ENCODE assay signal across 17 cellular contexts in the genomic region with DNA sequence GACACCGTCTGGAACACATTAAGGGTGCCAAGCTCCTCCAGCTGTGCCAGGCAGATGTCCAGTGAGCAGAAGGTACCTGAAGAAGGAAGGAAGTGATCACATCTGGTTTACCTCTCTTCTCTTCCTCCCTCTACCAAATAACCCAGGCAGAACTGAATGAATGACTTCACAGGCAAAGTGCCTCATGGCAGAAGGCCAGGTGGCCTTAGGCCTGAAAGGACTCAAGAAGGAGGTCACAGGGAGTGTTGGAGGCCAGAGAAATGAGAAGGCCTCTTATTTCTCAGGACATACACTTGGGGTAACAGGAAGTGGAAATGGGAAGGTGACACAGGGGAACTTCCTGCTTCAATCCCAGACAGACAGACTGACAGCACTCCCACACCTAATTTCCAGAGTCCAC. TPM values are rescaled to one million over a fixed set of nuclear protein-coding genes. Genes with fewer than 3 reads are reported as not detected.
A peak's percentile ranks its signal among the peaks of the same experiment; 100 is the strongest.
DNase-seq lines count a peak whose midpoint lies in the region; ATAC-seq and TF ChIP-seq lines count a peak whose summit lies in the region.
"Had no signal": no experiment of that assay in that cellular context is flagged by ENCODE, and none has a peak within 500 bp of the region (broad histone marks: within the 10 kb centered on the region; RNA-seq: fewer than 3 reads in every experiment).

No MANE protein-coding gene starts in this region.

- H3K9me3 ChIP-seq in right atrium auricular region, result no peaks in the 10 kb centered on the region
- H3K9me3 ChIP-seq in upper lobe of right lung, result no peaks in the 10 kb centered on the region
- H3K9me3 ChIP-seq: vagina had no signal

- DNase-seq in Right ventricle myocardium inferior (ENCODE audit: missing footprints), result peak; percentile 67
- DNase-seq in right atrium auricular region (ENCODE audit: low spot score), result no peak
- DNase-seq in M059J (ENCODE audit: low read depth), result peak; percentile 15
- peak; percentile 13 for DNase-seq in fibroblast of pulmonary artery (ENCODE audit: low read depth)
- DNase-seq in upper lobe of right lung, result no peak
- DNase-seq in NCI-H146 treated with DMSO at 0.1 percent for 48 hours (lab: John Stamatoyannopoulos, UW; ENCODE audit: unreplicated experiment), result no peak
- DNase-seq: activated T-cell treated with anti-CD3 and anti-CD28 coated beads, Interleukin-2, amount 50 U/mL, for 4 hours; C1 segment of cervical spinal cord; glutamatergic neuron; HCEC 1CT; NCI-H1092 treated with DMSO at 0.1 percent for 48 hours; NCI-H1930; NCI-H345; NCI-H774 had no signal

- H3K4me3 ChIP-seq in right atrium auricular region (no peak overlapping the region), fibroblast of pulmonary artery (replicated peaks; ENCODE audit: low read depth, low read length) (no peak overlapping the region), upper lobe of right lung (no peak overlapping the region)
- H3K4me3 ChIP-seq: vagina had no signal

- H3K27me3 ChIP-seq in right atrium auricular region (no peaks in the 10 kb centered on the region), upper lobe of right lung (no peaks in the 10 kb centered on the region)
- H3K27me3 ChIP-seq: vagina had no signal

- H3K36me3 ChIP-seq in right atrium auricular region (peaks cover 65% of the 10 kb centered on the region), upper lobe of right lung (peaks cover 84% of the 10 kb centered on the region)

- ATAC-seq in Right ventricle myocardium inferior, result no peak
- ATAC-seq in upper lobe of right lung, result peak; percentile 45
- ATAC-seq in GM18867 (IDR thresholded peaks at IDR 0.05; ENCODE audit: unreplicated experiment), result no peak
- ATAC-seq: activated T-cell treated with anti-CD3 and anti-CD28 coated beads, Interleukin-2, amount 50 U/mL, for 4 hours; SK-N-SH treated with all-trans-retinoic acid at 6 μM for 48 hours had no signal

- H3K4me1 ChIP-seq in right atrium auricular region, result no peaks in the 10 kb centered on the region
- no peaks in the 10 kb centered on the region for H3K4me1 ChIP-seq in upper lobe of right lung
- H3K4me1 ChIP-seq: vagina had no signal

- intact Hi-C loops in Right ventricle myocardium inferior (cut with DNase I), result no loop called here
- intact Hi-C loops in upper lobe of right lung (cut with DNase I), result no loop called here

- no peak overlapping the region for H3K27ac ChIP-seq in right atrium auricular region
- no peak overlapping the region for H3K27ac ChIP-seq in upper lobe of right lung
- H3K27ac ChIP-seq: vagina had no signal

- TF ChIP-seq CTCF in right atrium auricular region (IDR thresholded peaks at IDR 0.05) (no peak), fibroblast of pulmonary artery (IDR thresholded peaks at IDR 0.05; ENCODE audit: low read length, missing control alignments) (no peak), upper lobe of right lung (IDR thresholded peaks at IDR 0.05) (no peak)

RNA-seq across cellular contexts. Expression of a gene that starts 17.4 kb away (rescaled TPM):
- 24.5 TPM for total RNA-seq in Right ventricle myocardium inferior
- total RNA-seq in right atrium auricular region, result 10 to 100 TPM; 16.0 to 25.5 TPM
- total RNA-seq in M059J (2014; rRNA removed; shearing (Covaris generic)), result 38.5 and 39.7 TPM in 2 replicates
- 56.0 TPM for total RNA-seq in upper lobe of right lung

Comparison
In these comparisons a context has a peak if more than half of its experiments do, and no peak if none do; other contexts are left out.
1. DNase-seq: peak in Right ventricle myocardium inferior (single experiment), M059J (single experiment) and fibroblast of pulmonary artery (single experiment); none in right atrium auricular region (single experiment), upper lobe of right lung (single experiment) and NCI-H146 treated with DMSO at 0.1 percent for 48 hours (single experiment).